9 cellular contexts compared by ENCODE assay signal in genomic region chr9:16062542-16063240, GRCh38.
DNase-seq lines count a peak whose midpoint lies in the region; ATAC-seq and TF ChIP-seq lines count a peak whose summit lies in the region.
"Had no signal": no experiment of that assay in that cellular context is flagged by ENCODE, and none has a peak within 500 bp of the region (broad histone marks: within the 10 kb centered on the region; RNA-seq: fewer than 3 reads in every experiment).

No MANE protein-coding gene starts in this region.

- peaks cover 7% of the 10 kb centered on the region for H3K9me1 ChIP-seq in IMR-90 (ENCODE audit: insufficient read depth, low read length)

- H3K27me3 ChIP-seq in IMR-90 (ENCODE audit: control insufficient read depth, insufficient read depth, low read length) (no peaks in the 10 kb centered on the region), mesenchymal stem cell (ENCODE audit: control insufficient read depth in 1 of 2, insufficient read depth in 1 of 2, low read length in 2 of 2) (no peaks in the 10 kb centered on the region)
- no peaks in the 10 kb centered on the region for H3K27me3 ChIP-seq in CD4-positive, alpha-beta memory T cell (ENCODE audit: insufficient read depth, low read length)
- H3K27me3 ChIP-seq: heart right ventricle had no signal

- TF ChIP-seq CTCF in IMR-90 (conservative IDR thresholded peaks at IDR 0.05; ENCODE audit: low read depth, low read length) (no peak), astrocyte of the spinal cord (IDR thresholded peaks at IDR 0.05; ENCODE audit: low read depth, low read length) (no peak)

- H2BK12ac ChIP-seq in mesenchymal stem cell (ENCODE audit: low read length in 2 of 2): no peak overlapping the region

- peaks cover 0 to 5% (median 0%) of the 10 kb centered on the region in 4 donors for H3K4me1 Mint-ChIP-seq in CD4-positive, alpha-beta memory T cell
- peaks cover 11% of the 10 kb centered on the region in 2 donors for H3K4me1 Mint-ChIP-seq in natural killer cell treated with Interleukin-12 subunit alpha and Interleukin-12 subunit beta and Interleukin-15 and Interleukin-18, amount 100 ng/mL, for 72 hours (ENCODE audit: low read depth in 2 of 2)

- H3K27ac Mint-ChIP-seq in CD4-positive, alpha-beta memory T cell: no peak overlapping the region
- no peak overlapping the region for H3K27ac Mint-ChIP-seq in natural killer cell treated with Interleukin-12 subunit alpha and Interleukin-12 subunit beta and Interleukin-15 and Interleukin-18, amount 100 ng/mL, for 72 hours

- POLR2A ChIA-PET in IMR-90 (lab: Charles Lee; ENCODE audit: unreplicated experiment): no interaction called here
- POLR2A ChIA-PET in CD4-positive, alpha-beta memory T cell (lab: Charles Lee; ENCODE audit: partially characterized antibody): no interaction called here

- H3K23ac ChIP-seq in IMR-90 (ENCODE audit: low read depth, low read length) (peak overlapping the region; percentile 76), mesenchymal stem cell (ENCODE audit: low read length in 2 of 2) (no peak overlapping the region)

- H2AK9ac ChIP-seq in IMR-90 (replicated peaks; ENCODE audit: low read depth, low read length, poor library complexity): peak overlapping the region; percentile 39

- H3K27me3 Mint-ChIP-seq in CD4-positive, alpha-beta memory T cell: no peaks in the 10 kb centered on the region
- H3K27me3 Mint-ChIP-seq in natural killer cell treated with Interleukin-12 subunit alpha and Interleukin-12 subunit beta and Interleukin-15 and Interleukin-18, amount 100 ng/mL, for 72 hours: peaks cover 8 to 11% of the 10 kb centered on the region in 2 donors

- CTCF ChIA-PET in IMR-90 (lab: Yijun Ruan, JAX): no interaction called here
- CTCF ChIA-PET in CD4-positive, alpha-beta memory T cell (lab: Charles Lee; ENCODE audit: partially characterized antibody): no interaction called here

- H2BK15ac ChIP-seq in IMR-90 (ENCODE audit: low read depth, low read length) (peak overlapping the region; percentile 83; the same call in 2 of the 3 replicates), mesenchymal stem cell (ENCODE audit: low read depth, poor library complexity, severe bottlenecking) (no peak overlapping the region)

- H3K4me2 ChIP-seq in IMR-90 (ENCODE audit: low read depth, low read length) (peak overlapping the region; percentile 49; the same call in 1 of the 2 replicates), mesenchymal stem cell (ENCODE audit: low read length, poor library complexity, severe bottlenecking) (no peak overlapping the region)

- H3K14ac ChIP-seq in IMR-90 (replicated peaks; ENCODE audit: low read depth, low read length) (peak overlapping the region; percentile 82), mesenchymal stem cell (ENCODE audit: low read length in 2 of 2) (no peak overlapping the region)

- H3K9me3 ChIP-seq in IMR-90 (ENCODE audit: control insufficient read depth, insufficient read depth, low read length) (no peaks in the 10 kb centered on the region), mesenchymal stem cell (ENCODE audit: control insufficient read depth, low read length) (no peaks in the 10 kb centered on the region)
- no peaks in the 10 kb centered on the region for H3K9me3 ChIP-seq in CD4-positive, alpha-beta memory T cell (ENCODE audit: control insufficient read depth in 1 of 2, low read length in 2 of 2)

- in situ Hi-C loops in IMR-90 (cut with MboI; ENCODE audit: low sequenced_read_pairs) (no loop called here), astrocyte of the spinal cord (cut with HindIII; ENCODE audit: low sequenced_read_pairs) (no loop called here)

- peak overlapping the region; percentile 88 for H4K91ac ChIP-seq in IMR-90 (ENCODE audit: insufficient read depth, low read depth, low read length)
- no peak overlapping the region for H4K91ac ChIP-seq in mesenchymal stem cell (ENCODE audit: low read length)

- H3K79me1 ChIP-seq in IMR-90 (ENCODE audit: low read depth in 1 of 2, low read length in 2 of 2) (peaks cover 0 to under 1% of the 10 kb centered on the region in 2 experiments; a peak in 1 of 4 replicates), mesenchymal stem cell (replicated peaks; ENCODE audit: low read length, poor library complexity, severe bottlenecking) (peaks cover 2% of the 10 kb centered on the region)

- peak overlapping the region; percentile 27 to 88 for H4K8ac ChIP-seq in IMR-90 (ENCODE audit: low read depth in 2 of 2, low read length in 2 of 2)
- no peak overlapping the region for H4K8ac ChIP-seq in mesenchymal stem cell (ENCODE audit: low read length)

- peak overlapping the region; percentile 98 for H2BK20ac ChIP-seq in IMR-90 (ENCODE audit: low read depth, low read length)

- intact Hi-C loops in IMR-90 (cut with micrococcal nuclease): no loop called here
- intact Hi-C loops in CD4-positive, alpha-beta memory T cell (cut with micrococcal nuclease): no loop called here

- H3K4me3 ChIP-seq in IMR-90 (ENCODE audit: insufficient read depth, low read depth, low read length) (no peak overlapping the region), astrocyte of the spinal cord (ENCODE audit: low read depth, low read length) (no peak overlapping the region), mesenchymal stem cell (ENCODE audit: insufficient read depth in 1 of 2, low read depth in 1 of 2, low read length in 2 of 2) (no peak overlapping the region)
- H3K4me3 ChIP-seq in CD4-positive, alpha-beta memory T cell (ENCODE audit: low read length in 2 of 2): no peak overlapping the region
- H3K4me3 ChIP-seq: heart right ventricle had no signal

- WGBS in IMR-90 (ENCODE audit: extremely low coverage in 2 of 2, insufficient read length in 1 of 2), 2 experiments: 0% methylated on average over 3 of the region's 9 CpGs; no CpG with 5 or more reads in 1 of the 2 experiments
- WGBS in mesenchymal stem cell: 60% methylated on average over 9 of the region's 9 CpGs

- H3K36me3 Mint-ChIP-seq in CD4-positive, alpha-beta memory T cell: peaks cover 0 to 3% of the 10 kb centered on the region in 2 donors
- no peaks in the 10 kb centered on the region for H3K36me3 Mint-ChIP-seq in natural killer cell treated with Interleukin-12 subunit alpha and Interleukin-12 subunit beta and Interleukin-15 and Interleukin-18, amount 100 ng/mL, for 72 hours

- H3K4me3 Mint-ChIP-seq in CD4-positive, alpha-beta memory T cell: no peak overlapping the region
- no peak overlapping the region for H3K4me3 Mint-ChIP-seq in natural killer cell treated with Interleukin-12 subunit alpha and Interleukin-12 subunit beta and Interleukin-15 and Interleukin-18, amount 100 ng/mL, for 72 hours

- no peaks in the 10 kb centered on the region for H4K20me1 ChIP-seq in IMR-90 (ENCODE audit: insufficient read depth, low read length)

- H3K9ac ChIP-seq in IMR-90 (ENCODE audit: low read depth, low read length) (no peak overlapping the region; the same call in 1 of the 2 replicates), mesenchymal stem cell (ENCODE audit: low read length) (no peak overlapping the region)

- dilution Hi-C loops in IMR-90 (cut with HindIII; ENCODE audit: low sequenced_read_pairs, unreplicated experiment): no loop called here

- H3K9me3 Mint-ChIP-seq in CD4-positive, alpha-beta memory T cell: peaks cover 0 to 21% (median 6%) of the 10 kb centered on the region in 8 donors
- no peaks in the 10 kb centered on the region for H3K9me3 Mint-ChIP-seq in natural killer cell treated with Interleukin-12 subunit alpha and Interleukin-12 subunit beta and Interleukin-15 and Interleukin-18, amount 100 ng/mL, for 72 hours

- peak overlapping the region; percentile 39; the same call in 1 of the 2 replicates for H4K5ac ChIP-seq in IMR-90 (ENCODE audit: low read depth, low read length)

- H3K56ac ChIP-seq in IMR-90 (ENCODE audit: extremely low read depth, insufficient read depth, low read length): peak overlapping the region; percentile 65

- no TSS peak for BruUV-seq in IMR-90 (replicated peaks; lab: Mats Ljungman, UMichigan)

- ATAC-seq in IMR-90 (ENCODE audit: low read depth) (peak; percentile 45), GM18909 (IDR thresholded peaks at IDR 0.05; ENCODE audit: poor library complexity, unreplicated experiment) (no peak)
- ATAC-seq in natural killer cell treated with Interleukin-12 subunit alpha and Interleukin-12 subunit beta and Interleukin-15 and Interleukin-18, amount 100 ng/mL, for 72 hours: no peak
- ATAC-seq: heart right ventricle had no signal

- peak overlapping the region; percentile 69; the same call in 1 of the 2 replicates for H3K27ac ChIP-seq in IMR-90 (ENCODE audit: insufficient read depth, low read length)
- H3K27ac ChIP-seq in mesenchymal stem cell (ENCODE audit: low read length, poor library complexity, severe bottlenecking): peak overlapping the region; percentile 59
- no peak overlapping the region for H3K27ac ChIP-seq in CD4-positive, alpha-beta memory T cell (ENCODE audit: low read depth, low read length)
- H3K27ac ChIP-seq: heart right ventricle had no signal

- TF ChIP-seq POLR2A in IMR-90 (IDR thresholded peaks at IDR 0.05; ENCODE audit: low read depth, low read length): no peak

- H3K36me3 ChIP-seq in IMR-90 (ENCODE audit: control insufficient read depth, insufficient read depth, low read length) (no peaks in the 10 kb centered on the region), mesenchymal stem cell (ENCODE audit: control insufficient read depth in 1 of 2, insufficient read depth in 2 of 2, low read depth in 1 of 2, low read length in 2 of 2) (no peaks in the 10 kb centered on the region)
- no peaks in the 10 kb centered on the region for H3K36me3 ChIP-seq in CD4-positive, alpha-beta memory T cell (ENCODE audit: insufficient read depth, low read length)
- H3K36me3 ChIP-seq: heart right ventricle had no signal

- H3K4ac ChIP-seq in IMR-90 (ENCODE audit: low read depth, low read length) (peak overlapping the region; percentile 91), mesenchymal stem cell (ENCODE audit: low read depth in 1 of 2, low read length in 2 of 2) (no peak overlapping the region)

- peak overlapping the region; percentile 71 for H2AFZ ChIP-seq in IMR-90 (replicated peaks; ENCODE audit: low read length, poor library complexity)
- no peak overlapping the region for H2AFZ ChIP-seq in mesenchymal stem cell (ENCODE audit: low read depth, low read length)

- H3K18ac ChIP-seq in IMR-90 (ENCODE audit: low read depth, low read length): peak overlapping the region; percentile 32; the same call in 1 of the 2 replicates
- no peak overlapping the region for H3K18ac ChIP-seq in mesenchymal stem cell (ENCODE audit: low read depth in 1 of 2, low read length in 2 of 2)

- H3K4me1 ChIP-seq in IMR-90 (ENCODE audit: control insufficient read depth, insufficient read depth, low read length): peaks cover 9% of the 10 kb centered on the region
- H3K4me1 ChIP-seq in mesenchymal stem cell (ENCODE audit: control insufficient read depth, insufficient read depth, low read depth, low read length): peaks cover 7% of the 10 kb centered on the region
- H3K4me1 ChIP-seq in CD4-positive, alpha-beta memory T cell (ENCODE audit: insufficient read depth, low read length): no peaks in the 10 kb centered on the region
- H3K4me1 ChIP-seq: heart right ventricle had no signal

- H2BK5ac ChIP-seq in IMR-90 (ENCODE audit: low read depth, low read length, poor library complexity, severe bottlenecking) (peak overlapping the region; percentile 82), mesenchymal stem cell (ENCODE audit: low read depth, low read length, poor library complexity, severe bottlenecking) (no peak overlapping the region)

- TF ChIP-seq RAD21 in IMR-90 (IDR thresholded peaks at IDR 0.05; ENCODE audit: low read length): peak; percentile 17; the same call in 1 of the 2 replicates

- peak overlapping the region; percentile 96 for H2AK5ac ChIP-seq in IMR-90 (ENCODE audit: low read depth, low read length)
- H2AK5ac ChIP-seq in mesenchymal stem cell (ENCODE audit: low read length, severe bottlenecking): peak overlapping the region; percentile 26

- H2BK120ac ChIP-seq in IMR-90 (ENCODE audit: low read depth, low read length): peak overlapping the region; percentile 98
- H2BK120ac ChIP-seq in mesenchymal stem cell (ENCODE audit: low read depth, low read length): no peak overlapping the region

- DNase-seq in EH (ENCODE audit: low read depth) (peak; percentile 82), IMR-90 (peak; percentile 98), astrocyte of the spinal cord (ENCODE audit: low read depth, low spot score) (peak; percentile 95), mesenchymal stem cell (peak; percentile 23)
- DNase-seq in CD4-positive, alpha-beta memory T cell: no peak
- no peak for DNase-seq in natural killer cell treated with Interleukin-12 subunit alpha and Interleukin-12 subunit beta and Interleukin-15 and Interleukin-18, amount 100 ng/mL, for 72 hours (ENCODE audit: low spot score)
- DNase-seq: heart right ventricle, NCI-H69 had no signal

Comparison
In these comparisons a context has a peak if more than half of its experiments do, and no peak if none do; other contexts are left out.
1. DNase-seq: peak in EH (single experiment), IMR-90 (single experiment), astrocyte of the spinal cord (single experiment) and mesenchymal stem cell (single experiment); none in CD4-positive, alpha-beta memory T cell (0 of 5) and natural killer cell treated with Interleukin-12 subunit alpha and Interleukin-12 subunit beta and Interleukin-15 and Interleukin-18, amount 100 ng/mL, for 72 hours (single experiment).